Comparison of ENCODE assay signal across 9 cellular contexts in genomic region chr10:1939016-1939415, GRCh38.
DNase-seq lines count a peak whose midpoint lies in the region; ATAC-seq lines count a peak whose summit lies in the region.
"Had no signal": no experiment of that assay in that cellular context is flagged by ENCODE, and none has a peak within 500 bp of the region (broad histone marks: within the 10 kb centered on the region; RNA-seq: fewer than 3 reads in every experiment).

No MANE protein-coding gene starts in this region.

- H3K23ac ChIP-seq in trophoblast cell (ENCODE audit: low read length) = no peak overlapping the region

- no peaks in the 10 kb centered on the region for H3K36me3 Mint-ChIP-seq in T-helper 17 cell (ENCODE audit: low read depth)

- H3K9me3 ChIP-seq in T-helper 17 cell (ENCODE audit: control insufficient read depth, low read length, poor library complexity, severe bottlenecking) (no peaks in the 10 kb centered on the region), trophoblast cell (ENCODE audit: insufficient read depth, low read depth, low read length) (peaks cover 1% of the 10 kb centered on the region)

- H4K12ac ChIP-seq in trophoblast cell (ENCODE audit: low read depth, low read length) = no peak overlapping the region

- H2BK5ac ChIP-seq in trophoblast cell (ENCODE audit: low read depth, low read length, poor library complexity) = no peak overlapping the region

- peaks cover 15% of the 10 kb centered on the region for H3K4me1 Mint-ChIP-seq in T-helper 17 cell
- H3K4me1 Mint-ChIP-seq: neural crest cell had no signal

- no peak overlapping the region for H2AK5ac ChIP-seq in trophoblast cell (ENCODE audit: low read length)

- DNase-seq in T-helper 17 cell = no peak
- DNase-seq in activated T-cell treated with anti-CD3 and anti-CD28 coated beads, Interleukin-2, amount 50 U/mL, for 1 hour = peak; percentile 35
- DNase-seq in stimulated activated CD4-positive, alpha-beta T cell treated with anti-CD3 and anti-CD28 coated beads, Interleukin-12 subunit alpha, Interleukin-12 subunit beta, amount 100 ng/mL, for 24 hours (ENCODE audit: low read depth in 2 of 2) = peak; percentile 60 to 67
- DNase-seq in stimulated activated naive CD4-positive, alpha-beta T cell (lab: John Stamatoyannopoulos, UW) = peak; percentile 15 to 80 (median 68)
- no peak for DNase-seq in NCI-H524 (lab: John Stamatoyannopoulos, UW)
- no peak for DNase-seq in trophoblast cell
- DNase-seq: SHP77 had no signal

- no peak overlapping the region for H3K4me3 ChIP-seq in trophoblast cell (ENCODE audit: low read depth, low read length)

- WGBS in trophoblast cell (ENCODE audit: extremely low coverage, insufficient coverage, insufficient read length) = no CpG with 5 or more reads among the region's 17 CpGs

- H3K27me3 Mint-ChIP-seq in T-helper 17 cell = no peaks in the 10 kb centered on the region

- no peaks in the 10 kb centered on the region for H3K27me3 ChIP-seq in trophoblast cell (ENCODE audit: insufficient read depth, low read length)

- no peak overlapping the region for H3K14ac ChIP-seq in trophoblast cell (ENCODE audit: low read length)

- no peak overlapping the region for H3K4ac ChIP-seq in trophoblast cell (ENCODE audit: low read depth, low read length)

- H3K27ac Mint-ChIP-seq in T-helper 17 cell = peak overlapping the region; percentile 88

- ATAC-seq in T-helper 17 cell = peak; percentile 57
- no peak for ATAC-seq in HG03139 (IDR thresholded peaks at IDR 0.05; ENCODE audit: unreplicated experiment)

- no peak overlapping the region for H2BK12ac ChIP-seq in trophoblast cell (ENCODE audit: low read length)

- no peaks in the 10 kb centered on the region for H3K79me2 ChIP-seq in trophoblast cell (ENCODE audit: control insufficient read depth, insufficient read depth, low read length, poor library complexity)

- H4K91ac ChIP-seq in trophoblast cell (ENCODE audit: low read depth, low read length) = no peak overlapping the region

- no peaks in the 10 kb centered on the region for H3K36me3 ChIP-seq in trophoblast cell (ENCODE audit: control insufficient read depth in 1 of 2, insufficient read depth in 2 of 2, low read length in 2 of 2)

- H3K4me3 Mint-ChIP-seq in T-helper 17 cell = peak overlapping the region; percentile 47
- H3K4me3 Mint-ChIP-seq: neural crest cell had no signal

- H3K27ac ChIP-seq in trophoblast cell (ENCODE audit: low read depth, low read length) = no peak overlapping the region

- no peaks in the 10 kb centered on the region for H3K4me1 ChIP-seq in trophoblast cell (ENCODE audit: control insufficient read depth in 1 of 2, insufficient read depth in 2 of 2, low read length in 2 of 2)

- H2BK120ac ChIP-seq in trophoblast cell (ENCODE audit: insufficient read depth, low read length, poor library complexity) = no peak overlapping the region

- no peak overlapping the region for H3K4me2 ChIP-seq in trophoblast cell (ENCODE audit: low read length)

- no peaks in the 10 kb centered on the region for H3K79me1 ChIP-seq in trophoblast cell (ENCODE audit: low read length)

- H2AFZ ChIP-seq in trophoblast cell (ENCODE audit: insufficient read depth, low read length, poor library complexity) = no peak overlapping the region

- H3K9ac ChIP-seq in trophoblast cell (ENCODE audit: low read length) = no peak overlapping the region

- no peak overlapping the region for H3K18ac ChIP-seq in trophoblast cell (ENCODE audit: low read length)

- no peak overlapping the region for H4K8ac ChIP-seq in trophoblast cell (ENCODE audit: low read depth, low read length)

Comparison
In these comparisons a context has a peak if more than half of its experiments do, and no peak if none do; other contexts are left out.
1. DNase-seq: peak in activated T-cell treated with anti-CD3 and anti-CD28 coated beads, Interleukin-2, amount 50 U/mL, for 1 hour (single experiment), stimulated activated CD4-positive, alpha-beta T cell treated with anti-CD3 and anti-CD28 coated beads, Interleukin-12 subunit alpha, Interleukin-12 subunit beta, amount 100 ng/mL, for 24 hours (2 of 2) and stimulated activated naive CD4-positive, alpha-beta T cell (6 of 6); none in T-helper 17 cell (0 of 3), NCI-H524 (0 of 2) and trophoblast cell (0 of 2).